8 cellular contexts compared by ENCODE assay signal in the genomic region with DNA sequence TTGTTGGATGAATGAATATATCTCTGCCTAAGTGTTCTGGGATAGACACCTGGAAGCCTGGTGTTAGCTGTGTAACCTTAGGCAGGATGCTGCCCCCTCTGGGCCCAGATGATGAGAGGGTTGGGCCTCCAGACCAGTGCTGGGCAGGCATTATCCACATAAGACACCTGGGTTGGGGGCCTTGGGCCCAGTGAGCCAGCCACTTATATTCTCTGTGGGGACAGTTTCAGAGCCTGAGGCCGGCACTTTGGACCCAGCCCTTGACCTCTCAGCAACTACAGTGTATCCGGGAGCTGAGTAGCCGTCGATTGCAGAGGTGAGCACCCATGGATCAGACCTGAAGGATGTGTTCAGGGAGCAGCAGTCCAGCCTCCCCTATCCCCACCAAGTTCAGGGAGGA. TPM values are rescaled to one million over a fixed set of nuclear protein-coding genes. Genes with fewer than 3 reads are reported as not detected.
DNase-seq lines count a peak whose midpoint lies in the region; ATAC-seq and TF ChIP-seq lines count a peak whose summit lies in the region.
"Had no signal": no experiment of that assay in that cellular context is flagged by ENCODE, and none has a peak within 500 bp of the region (broad histone marks: within the 10 kb centered on the region; RNA-seq: fewer than 3 reads in every experiment).

No MANE protein-coding gene starts in this region.

- H3K27me3 Mint-ChIP-seq in CD4-positive, alpha-beta memory T cell = no peaks in the 10 kb centered on the region
- H3K27me3 Mint-ChIP-seq in T-cell = no peaks in the 10 kb centered on the region
- peaks cover under 1% of the 10 kb centered on the region for H3K27me3 Mint-ChIP-seq in dendritic cell treated with granulocyte-macrophage colony-stimulating factor and Interleukin-4, amounts not matched to agents 40 ng/mL and 50 ng/mL, for 4 days
- H3K27me3 Mint-ChIP-seq: memory B cell had no signal

- no peak overlapping the region for H3K27ac ChIP-seq in CD4-positive, alpha-beta memory T cell (ENCODE audit: low read depth, low read length)
- no peak overlapping the region for H3K27ac ChIP-seq in WERI-Rb-1

- no peak for TF ChIP-seq CTCF in BE2C (IDR thresholded peaks at IDR 0.05; ENCODE audit: low read depth, low read length)
- TF ChIP-seq CTCF in WERI-Rb-1 (IDR thresholded peaks at IDR 0.05; ENCODE audit: low read depth, low read length) = no peak

- H3K9me3 Mint-ChIP-seq in CD4-positive, alpha-beta memory T cell = no peaks in the 10 kb centered on the region
- H3K9me3 Mint-ChIP-seq in T-cell = no peaks in the 10 kb centered on the region
- no peaks in the 10 kb centered on the region for H3K9me3 Mint-ChIP-seq in dendritic cell treated with granulocyte-macrophage colony-stimulating factor and Interleukin-4, amounts not matched to agents 40 ng/mL and 50 ng/mL, for 4 days
- H3K9me3 Mint-ChIP-seq: memory B cell had no signal

- no peak for ATAC-seq in T-cell (replicated peaks in 1 of 4)

- H3K36me3 Mint-ChIP-seq in CD4-positive, alpha-beta memory T cell = peaks cover 0 to 6% of the 10 kb centered on the region in 2 donors
- H3K36me3 Mint-ChIP-seq in T-cell = no peaks in the 10 kb centered on the region
- H3K36me3 Mint-ChIP-seq in dendritic cell treated with granulocyte-macrophage colony-stimulating factor and Interleukin-4, amounts not matched to agents 40 ng/mL and 50 ng/mL, for 4 days (ENCODE audit: low read depth) = peaks cover 66% of the 10 kb centered on the region

- no peak for DNase-seq in CD4-positive, alpha-beta memory T cell
- no peak for DNase-seq in T-cell
- no peak for DNase-seq in BE2C
- no peak for DNase-seq in HEK293T (ENCODE audit: extremely low spot score)
- DNase-seq in WERI-Rb-1 = no peak

- POLR2A ChIA-PET in CD4-positive, alpha-beta memory T cell (lab: Charles Lee; ENCODE audit: partially characterized antibody) = interaction anchor here (1.1 to 18.7 kb wide), 3 partner anchors 19 to 82 kb away, joined by 4 to 1072 read pairs (median 276); partner anchors contain the start of genes CISH and MAPKAPK3
- POLR2A ChIA-PET in T-cell (lab: Charles Lee) (no interaction called here), HEK293T (lab: Yijun Ruan, JAX) (interaction anchor here (0.5 to 1.6 kb wide), 3 partner anchors 12 to 310 kb away, joined by 3 to 4 read pairs (median 3); partner anchors contain the start of gene CISH)

- H3K27ac Mint-ChIP-seq in CD4-positive, alpha-beta memory T cell = peak overlapping the region in 4 of 7 donors; percentile 10 to 92 (median 77)
- H3K27ac Mint-ChIP-seq in T-cell = peak overlapping the region; percentile 95 to 98
- H3K27ac Mint-ChIP-seq in dendritic cell treated with granulocyte-macrophage colony-stimulating factor and Interleukin-4, amounts not matched to agents 40 ng/mL and 50 ng/mL, for 4 days = peak overlapping the region; percentile 97

- peaks cover 53 to 97% (median 68%) of the 10 kb centered on the region in 4 donors for H3K4me1 Mint-ChIP-seq in CD4-positive, alpha-beta memory T cell
- peaks cover 77 to 86% (median 81%) of the 10 kb centered on the region in 3 donors for H3K4me1 Mint-ChIP-seq in T-cell
- peaks cover 80% of the 10 kb centered on the region for H3K4me1 Mint-ChIP-seq in dendritic cell treated with granulocyte-macrophage colony-stimulating factor and Interleukin-4, amounts not matched to agents 40 ng/mL and 50 ng/mL, for 4 days (ENCODE audit: low read depth)

- H3K4me3 ChIP-seq in CD4-positive, alpha-beta memory T cell (ENCODE audit: low read length in 2 of 2) = no peak overlapping the region
- H3K4me3 ChIP-seq in BE2C (ENCODE audit: low read depth, low read length) = no peak overlapping the region
- H3K4me3 ChIP-seq in WERI-Rb-1 (ENCODE audit: low read depth, low read length) = no peak overlapping the region
- H3K4me3 ChIP-seq: thyroid gland had no signal

- no peaks in the 10 kb centered on the region for H3K9me3 ChIP-seq in CD4-positive, alpha-beta memory T cell (ENCODE audit: control insufficient read depth in 1 of 2, low read length in 2 of 2)
- H3K9me3 ChIP-seq in BE2C (no peaks in the 10 kb centered on the region), WERI-Rb-1 (ENCODE audit: severe bottlenecking) (no peaks in the 10 kb centered on the region)
- H3K9me3 ChIP-seq: thyroid gland had no signal

- intact Hi-C loops in CD4-positive, alpha-beta memory T cell (cut with micrococcal nuclease) = no loop called here
- intact Hi-C loops in dendritic cell treated with granulocyte-macrophage colony-stimulating factor and Interleukin-4, amounts not matched to agents 40 ng/mL and 50 ng/mL, for 4 days (cut with micrococcal nuclease) = loop anchor here (5.0 kb wide), 1 partner anchor 811 kb away; no protein-coding TSS in a partner anchor

- peak overlapping the region in 2 of 8 donors; percentile 85 to 97 for H3K4me3 Mint-ChIP-seq in CD4-positive, alpha-beta memory T cell
- peak overlapping the region in 2 of 3 donors; percentile 17 to 84 for H3K4me3 Mint-ChIP-seq in T-cell
- peak overlapping the region; percentile 26 for H3K4me3 Mint-ChIP-seq in dendritic cell treated with granulocyte-macrophage colony-stimulating factor and Interleukin-4, amounts not matched to agents 40 ng/mL and 50 ng/mL, for 4 days

- peaks cover 90% of the 10 kb centered on the region for H3K4me1 ChIP-seq in CD4-positive, alpha-beta memory T cell (ENCODE audit: insufficient read depth, low read length)
- H3K4me1 ChIP-seq in BE2C = peaks cover 3% of the 10 kb centered on the region; the same call in 1 of the 2 replicates

- H3K36me3 ChIP-seq in CD4-positive, alpha-beta memory T cell (ENCODE audit: insufficient read depth, low read length) = peaks cover 7% of the 10 kb centered on the region
- no peaks in the 10 kb centered on the region for H3K36me3 ChIP-seq in BE2C
- no peaks in the 10 kb centered on the region for H3K36me3 ChIP-seq in WERI-Rb-1
- H3K36me3 ChIP-seq: thyroid gland had no signal

- no peaks in the 10 kb centered on the region for H3K27me3 ChIP-seq in CD4-positive, alpha-beta memory T cell (ENCODE audit: insufficient read depth, low read length)
- H3K27me3 ChIP-seq in BE2C (no peaks in the 10 kb centered on the region), WERI-Rb-1 (ENCODE audit: insufficient read depth, low read depth, severe bottlenecking) (no peaks in the 10 kb centered on the region)
- H3K27me3 ChIP-seq: thyroid gland had no signal

- CTCF ChIA-PET in CD4-positive, alpha-beta memory T cell (lab: Charles Lee; ENCODE audit: partially characterized antibody) = interaction anchor here (1.8 to 21.1 kb wide), 4 partner anchors 18 to 82 kb away, joined by 5 to 996 read pairs (median 146); partner anchors contain the start of genes CISH and MAPKAPK3
- CTCF ChIA-PET in T-cell (lab: Charles Lee) = interaction anchor here (0.5 to 6.3 kb wide), 8 partner anchors 16 to 1667 kb away, joined by 3 to 139 read pairs (median 14); partner anchors contain the start of genes CISH (in 2 of the 2) and MAPKAPK3 (in 1 of the 2)
- CTCF ChIA-PET in HEK293T (lab: Yijun Ruan, JAX) = interaction anchor here (1.0 to 4.8 kb wide), 3 partner anchors 21 to 43 kb away, joined by 3 to 44 read pairs (median 8); partner anchors contain the start of gene CISH

TF ChIP-seq in HEK293T, 16 proteins besides CTCF, POLR2A, EP300 and RAD21:
- TF ChIP-seq CTBP1 (IDR thresholded peaks at IDR 0.05; ENCODE audit: borderline replicate concordance) = no peak
- TF ChIP-seq ARNT (IDR thresholded peaks at IDR 0.05) = no peak
- TF ChIP-seq FOXM1 (IDR thresholded peaks at IDR 0.05; ENCODE audit: borderline replicate concordance) = no peak
- TF ChIP-seq FOXK2 (IDR thresholded peaks at IDR 0.05) = no peak
- TF ChIP-seq FOXA1 (IDR thresholded peaks at IDR 0.05) = no peak

RNA-seq across cellular contexts. Expression of gene HEMK1, which starts 2.2 kb away (rescaled TPM):
- total RNA-seq in CD4-positive, alpha-beta memory T cell = 10 to 100 TPM; 55.3 to 56.7 TPM
- 10 to 100 TPM; 21.2 to 36.7 TPM for polyA plus RNA-seq in CD4-positive, alpha-beta memory T cell
- 10 to 100 TPM; 35.5 to 66.6 (median 42.0) TPM for total RNA-seq in T-cell
- 20.3 TPM for polyA plus RNA-seq in BE2C (2012; ENCODE audit: insufficient read depth, insufficient read length, low read depth)

RNA-seq across cellular contexts. Expression of gene C3orf18, which starts 3.9 kb away (rescaled TPM):
- 10 to 100 TPM; 14.3 to 16.2 TPM for total RNA-seq in CD4-positive, alpha-beta memory T cell
- 10 to 100 TPM; 14.2 to 22.3 TPM for polyA plus RNA-seq in CD4-positive, alpha-beta memory T cell
- total RNA-seq in T-cell = 10 to 100 TPM; 15.3 to 24.7 (median 19.5) TPM
- 4.3 TPM for polyA plus RNA-seq in BE2C (2012; ENCODE audit: insufficient read depth, insufficient read length, low read depth)

RNA-seq across cellular contexts. Expression of gene CISH, which starts 40.1 kb away (rescaled TPM):
- 10 to 100 TPM; 14.7 to 15.2 TPM for total RNA-seq in CD4-positive, alpha-beta memory T cell
- 100 to 1,000 TPM in 1 of 2 donors, 10 to 100 TPM in 1; 92.1 to 248 TPM for polyA plus RNA-seq in CD4-positive, alpha-beta memory T cell
- 100 to 1,000 TPM in 3 of 5 donors, 10 to 100 TPM in 2; 37.4 to 217 (median 190) TPM for total RNA-seq in T-cell
- 11.1 TPM for polyA plus RNA-seq in BE2C (2012; ENCODE audit: insufficient read depth, insufficient read length, low read depth)

RNA-seq across cellular contexts. Expression of gene MAPKAPK3, which starts 45.5 kb away (rescaled TPM):
- 10 to 100 TPM; 36.4 to 40.1 TPM for total RNA-seq in CD4-positive, alpha-beta memory T cell
- polyA plus RNA-seq in CD4-positive, alpha-beta memory T cell = 10 to 100 TPM; 71.2 to 93.2 TPM
- 10 to 100 TPM; 35.1 to 66.6 (median 53.0) TPM for total RNA-seq in T-cell
- polyA plus RNA-seq in BE2C (2012; ENCODE audit: insufficient read depth, insufficient read length, low read depth) = 21.5 TPM

Comparison
In these comparisons a context has a peak if more than half of its experiments do, and no peak if none do; other contexts are left out.
1. POLR2A ChIA-PET loops: an anchor here in CD4-positive, alpha-beta memory T cell (1.1 to 18.7 kb wide) and HEK293T (0.5 to 1.6 kb wide); none called in T-cell.